9 cellular contexts compared by ENCODE assay signal in genomic region chr1:245361951-245362350, GRCh38.
"Had no signal": no experiment of that assay in that cellular context is flagged by ENCODE, and none has a peak within 500 bp of the region (broad histone marks: within the 10 kb centered on the region; RNA-seq: fewer than 3 reads in every experiment).

No MANE protein-coding gene starts in this region.

- H3K27ac ChIP-seq: GM23248 had no signal

- ATAC-seq: GM23338, HCT116 had no signal

- H3K4me2 ChIP-seq: GM23338 had no signal

- H3K36me3 ChIP-seq: HAP-1 had no signal

- H3K9ac ChIP-seq: GM23248 had no signal

- H3K4me3 ChIP-seq: GM23248, GM23338, HAP-1 had no signal

- H3K4me1 ChIP-seq: HAP-1 had no signal

- H2AFZ ChIP-seq: GM23248, GM23338 had no signal

- DNase-seq: GM23248, GOT3, H7, H9, HCEC 1CT, HFFc6 had no signal

- H3K9me3 ChIP-seq: HAP-1 had no signal
